Comparison of ENCODE assay signal across 8 cellular contexts in genomic region chr3:73622135-73622534, GRCh38. TPM values are rescaled to one million over a fixed set of nuclear protein-coding genes. Genes with fewer than 3 reads are reported as not detected.
A peak's percentile ranks its signal among the peaks of the same experiment; 100 is the strongest.
DNase-seq lines count a peak whose midpoint lies in the region; ATAC-seq and TF ChIP-seq lines count a peak whose summit lies in the region.

No MANE protein-coding gene starts in this region.

- H3K27me3 Mint-ChIP-seq in MCF 10A (ENCODE audit: insufficient read depth, unreplicated experiment), result no peaks in the 10 kb centered on the region
- H3K27me3 Mint-ChIP-seq in natural killer cell treated with Interleukin-12 subunit alpha and Interleukin-12 subunit beta and Interleukin-15 and Interleukin-18, amount 100 ng/mL, for 72 hours, result no peaks in the 10 kb centered on the region

- H3K36me3 ChIP-seq in mesodermal cell (ENCODE audit: control insufficient read depth, insufficient read depth, low read length), result no peaks in the 10 kb centered on the region
- H3K36me3 ChIP-seq in aorta (ENCODE audit: control insufficient read depth in 1 of 2, insufficient read depth in 2 of 2, low read length in 1 of 2), result no peaks in the 10 kb centered on the region

- POLR2A ChIA-PET in MCF 10A (lab: Yijun Ruan, JAX), result no interaction called here

- no peaks in the 10 kb centered on the region for H3K9me3 Mint-ChIP-seq in MCF 10A (ENCODE audit: unreplicated experiment)
- H3K9me3 Mint-ChIP-seq in natural killer cell treated with Interleukin-12 subunit alpha and Interleukin-12 subunit beta and Interleukin-15 and Interleukin-18, amount 100 ng/mL, for 72 hours, result no peaks in the 10 kb centered on the region

- H3K27me3 ChIP-seq in aorta (ENCODE audit: control insufficient read depth in 1 of 2, insufficient read depth in 2 of 2, low read length in 1 of 2), result no peaks in the 10 kb centered on the region

- peaks cover 31% of the 10 kb centered on the region for H3K4me1 ChIP-seq in mesodermal cell (ENCODE audit: control insufficient read depth, insufficient read depth, low read length, poor library complexity, severe bottlenecking)
- peaks cover 3 to 4% of the 10 kb centered on the region in 2 donors for H3K4me1 ChIP-seq in aorta (ENCODE audit: control insufficient read depth in 1 of 2, insufficient read depth in 2 of 2, low read length in 2 of 2)

- BruUV-seq in MCF 10A (replicated peaks; lab: Mats Ljungman, UMichigan), result no TSS peak

- peak; percentile 50 for ATAC-seq in aorta (ENCODE audit: low FRiP score)
- no peak for ATAC-seq in natural killer cell treated with Interleukin-12 subunit alpha and Interleukin-12 subunit beta and Interleukin-15 and Interleukin-18, amount 100 ng/mL, for 72 hours

- peak; percentile 16 to 43 for DNase-seq in T47D (ENCODE audit: low read depth in 1 of 2, low spot score in 1 of 2)
- no peak for DNase-seq in MCF 10A (ENCODE audit: unreplicated experiment)
- peak; percentile 83 for DNase-seq in coronary artery (ENCODE audit: low spot score)
- peak; percentile 70 to 73 for DNase-seq in aorta
- DNase-seq in SIG-M5 treated with dmso at 0.1 percent for 504 hours (lab: John Stamatoyannopoulos, UW; ENCODE audit: unreplicated experiment), result no peak
- no peak for DNase-seq in natural killer cell treated with Interleukin-12 subunit alpha and Interleukin-12 subunit beta and Interleukin-15 and Interleukin-18, amount 100 ng/mL, for 72 hours (ENCODE audit: low spot score)
- no peak for DNase-seq in dermis blood vessel endothelial cell

- 42% methylated on average over 5 of the region's 6 CpGs; no CpG with 5 or more reads in 1 of the 2 experiments for WGBS in mesodermal cell (ENCODE audit: insufficient coverage in 2 of 2), 2 experiments
- 2 to 5% methylated on average over 6 of the region's 6 CpGs for WGBS in aorta, 2 donors

- intact Hi-C loops in MCF 10A (cut with micrococcal nuclease) (no loop called here), aorta (cut with DNase I) (loop anchor here (5.0 to 10.0 kb wide), 5 partner anchors 50 to 225 kb away; no protein-coding TSS in a partner anchor)

- no peak overlapping the region for H3K4me3 Mint-ChIP-seq in MCF 10A (ENCODE audit: unreplicated experiment)
- no peak overlapping the region for H3K4me3 Mint-ChIP-seq in natural killer cell treated with Interleukin-12 subunit alpha and Interleukin-12 subunit beta and Interleukin-15 and Interleukin-18, amount 100 ng/mL, for 72 hours

- no peaks in the 10 kb centered on the region for H3K9me3 ChIP-seq in mesodermal cell (ENCODE audit: control insufficient read depth, low read length)
- H3K9me3 ChIP-seq in aorta (ENCODE audit: control insufficient read depth, low read length), result no peaks in the 10 kb centered on the region

- H3K4me3 ChIP-seq in coronary artery, result peak overlapping the region; percentile 84
- peak overlapping the region; percentile 58 for H3K4me3 ChIP-seq in mesodermal cell (ENCODE audit: extremely low read depth, insufficient read depth, low read length, poor library complexity, severe bottlenecking)
- H3K4me3 ChIP-seq in aorta (ENCODE audit: low read length in 2 of 2), result peak overlapping the region; percentile 78 to 99

- H3K36me3 Mint-ChIP-seq in MCF 10A (ENCODE audit: insufficient read depth, unreplicated experiment), result no peaks in the 10 kb centered on the region
- no peaks in the 10 kb centered on the region for H3K36me3 Mint-ChIP-seq in natural killer cell treated with Interleukin-12 subunit alpha and Interleukin-12 subunit beta and Interleukin-15 and Interleukin-18, amount 100 ng/mL, for 72 hours

- TF ChIP-seq CTCF in MCF 10A (IDR thresholded peaks at IDR 0.05; ENCODE audit: unreplicated experiment), result no peak
- no peak for TF ChIP-seq CTCF in coronary artery (IDR thresholded peaks at IDR 0.05)

- in situ Hi-C loops in T47D (cut with HindIII; ENCODE audit: low pct_unique_long_range_greater_than_20kb, low sequenced_read_pairs), result no loop called here

- H3K4me1 Mint-ChIP-seq in MCF 10A (ENCODE audit: insufficient read depth, unreplicated experiment), result no peaks in the 10 kb centered on the region
- no peaks in the 10 kb centered on the region for H3K4me1 Mint-ChIP-seq in natural killer cell treated with Interleukin-12 subunit alpha and Interleukin-12 subunit beta and Interleukin-15 and Interleukin-18, amount 100 ng/mL, for 72 hours (ENCODE audit: low read depth in 2 of 2)

- CTCF ChIA-PET in MCF 10A (lab: Yijun Ruan, JAX), result no interaction called here

- no peak overlapping the region for H3K27ac Mint-ChIP-seq in MCF 10A (ENCODE audit: low read depth, unreplicated experiment)
- H3K27ac Mint-ChIP-seq in natural killer cell treated with Interleukin-12 subunit alpha and Interleukin-12 subunit beta and Interleukin-15 and Interleukin-18, amount 100 ng/mL, for 72 hours, result no peak overlapping the region

- H3K27ac ChIP-seq in coronary artery, result peak overlapping the region; percentile 89 to 90
- peak overlapping the region; percentile 45 for H3K27ac ChIP-seq in mesodermal cell (ENCODE audit: low read depth, low read length, severe bottlenecking)
- peak overlapping the region; percentile 6 to 41 for H3K27ac ChIP-seq in aorta (ENCODE audit: low read depth in 1 of 2, low read length in 2 of 2)

RNA-seq across cellular contexts. Expression of gene PDZRN3, which starts 2.6 kb away (rescaled TPM):
- not detected in 2 replicates for total RNA-seq in MCF 10A (2022)
- polyA plus RNA-seq in mesodermal cell (2013, experiment 1 of 2), result 21.6 TPM
- 26.9 TPM for polyA plus RNA-seq in mesodermal cell (2013, experiment 2 of 2)
- 10 to 100 TPM; 62.6 to 86.3 TPM for total RNA-seq in aorta
- 10 to 100 TPM; 33.6 to 42.6 TPM for polyA plus RNA-seq in aorta
- not detected for total RNA-seq in natural killer cell treated with Interleukin-12 subunit alpha and Interleukin-12 subunit beta and Interleukin-15 and Interleukin-18, amount 100 ng/mL, for 72 hours
- under 0.01 and 0.23 TPM in 2 replicates for total RNA-seq in dermis blood vessel endothelial cell

Comparison
In these comparisons a context has a peak if more than half of its experiments do, and no peak if none do; other contexts are left out.
1. DNase-seq: peak in T47D (2 of 2), coronary artery (single experiment) and aorta (2 of 2); none in MCF 10A (single experiment), SIG-M5 treated with dmso at 0.1 percent for 504 hours (single experiment), natural killer cell treated with Interleukin-12 subunit alpha and Interleukin-12 subunit beta and Interleukin-15 and Interleukin-18, amount 100 ng/mL, for 72 hours (single experiment) and dermis blood vessel endothelial cell (single experiment).
2. H3K27ac ChIP-seq: peak in every context shown above with its lines; median percentile 90 in coronary artery; 45 in mesodermal cell; 24 in aorta.
3. RNA of gene PDZRN3, which starts 2.6 kb away (total RNA-seq): 62.6 to 86.3 TPM in aorta; not detected in MCF 10A, not detected in natural killer cell treated with Interleukin-12 subunit alpha and Interleukin-12 subunit beta and Interleukin-15 and Interleukin-18, amount 100 ng/mL, for 72 hours and under 0.01 to 0.23 TPM in dermis blood vessel endothelial cell; every median in the first group is over 10 times any median in the second.
4. Peak in every context shown above with its lines, with median percentiles within 50 percentile points of each other: H3K4me3 ChIP-seq.